Comparison of ENCODE assay signal across 17 cellular contexts in genomic region chr12:13318231-13319015, GRCh38.
A peak's percentile ranks its signal among the peaks of the same experiment; 100 is the strongest.
DNase-seq lines count a peak whose midpoint lies in the region; ATAC-seq and TF ChIP-seq lines count a peak whose summit lies in the region.
"Had no signal": no experiment of that assay in that cellular context is flagged by ENCODE, and none has a peak within 500 bp of the region (broad histone marks: within the 10 kb centered on the region; RNA-seq: fewer than 3 reads in every experiment).

No MANE protein-coding gene starts in this region.

- H4K5ac ChIP-seq in mesendoderm (ENCODE audit: low read length): no peak overlapping the region

- peak overlapping the region; percentile 55 for H3K27ac Mint-ChIP-seq in activated CD4-positive, alpha-beta T cell treated with anti-CD3 and anti-CD28 coated beads, Interleukin-2, amount 10 ng/mL, durations not matched to agents 7 days and 5 days
- H3K27ac Mint-ChIP-seq in activated CD4-positive, alpha-beta T cell treated with anti-CD3 and anti-CD28 coated beads for 36 hours: no peak overlapping the region
- H3K27ac Mint-ChIP-seq in endodermal cell: peak overlapping the region; percentile 71
- H3K27ac Mint-ChIP-seq: CD14-positive monocyte; CD4-positive, alpha-beta memory T cell had no signal

- peak overlapping the region; percentile 46 for H3K4ac ChIP-seq in mesendoderm (ENCODE audit: low read depth, low read length)

- H3K56ac ChIP-seq in mesendoderm (ENCODE audit: low read length): peak overlapping the region; percentile 25

- H3K27me3 ChIP-seq in endodermal cell (ENCODE audit: control insufficient read depth, insufficient read depth, low read length, poor library complexity, severe bottlenecking): no peaks in the 10 kb centered on the region
- no peaks in the 10 kb centered on the region for H3K27me3 ChIP-seq in mesendoderm (ENCODE audit: insufficient read depth, low read length, poor library complexity)
- H3K27me3 ChIP-seq in uterus: no peaks in the 10 kb centered on the region
- H3K27me3 ChIP-seq in lower lobe of right lung (ENCODE audit: low read depth): no peaks in the 10 kb centered on the region
- H3K27me3 ChIP-seq: BLaER1 had no signal

- no peaks in the 10 kb centered on the region for H3K79me2 ChIP-seq in mesendoderm (ENCODE audit: control insufficient read depth, insufficient read depth, low read length)

- H3K36me3 Mint-ChIP-seq in activated CD4-positive, alpha-beta T cell treated with anti-CD3 and anti-CD28 coated beads, Interleukin-2, amount 10 ng/mL, durations not matched to agents 7 days and 5 days (ENCODE audit: low read depth): no peaks in the 10 kb centered on the region
- no peaks in the 10 kb centered on the region for H3K36me3 Mint-ChIP-seq in activated CD4-positive, alpha-beta T cell treated with anti-CD3 and anti-CD28 coated beads for 36 hours (ENCODE audit: low read depth)
- peaks cover 3% of the 10 kb centered on the region for H3K36me3 Mint-ChIP-seq in endodermal cell (ENCODE audit: low read depth)
- H3K36me3 Mint-ChIP-seq: CD14-positive monocyte; CD4-positive, alpha-beta memory T cell had no signal

- H3K9me3 ChIP-seq in endodermal cell (ENCODE audit: control insufficient read depth, low read length): peaks cover 23% of the 10 kb centered on the region
- no peaks in the 10 kb centered on the region for H3K9me3 ChIP-seq in uterus
- no peaks in the 10 kb centered on the region for H3K9me3 ChIP-seq in lower lobe of right lung
- H3K9me3 ChIP-seq: HAP-1 had no signal

- no peak overlapping the region for H3K27ac ChIP-seq in endodermal cell (ENCODE audit: low read depth, low read length)
- H3K27ac ChIP-seq in mesendoderm (ENCODE audit: low read depth, low read length): peak overlapping the region; percentile 82
- no peak overlapping the region for H3K27ac ChIP-seq in uterus
- no peak overlapping the region for H3K27ac ChIP-seq in lower lobe of right lung
- H3K27ac ChIP-seq: BLaER1 had no signal

- CTCF ChIA-PET in activated CD4-positive, alpha-beta T cell treated with anti-CD3 and anti-CD28 coated beads, Interleukin-2, amount 10 ng/mL, durations not matched to agents 7 days and 5 days (lab: Charles Lee): interaction anchor here (0.6 to 0.9 kb wide), 2 partner anchors 14 to 61 kb away, joined by 3 read pairs; no protein-coding TSS in a partner anchor
- CTCF ChIA-PET in activated CD4-positive, alpha-beta T cell treated with anti-CD3 and anti-CD28 coated beads for 36 hours (lab: Charles Lee): interaction anchor here (0.9 kb wide), 1 partner anchor 21 kb away, joined by 3 read pairs; no protein-coding TSS in a partner anchor

- H3K4me1 ChIP-seq in endodermal cell (ENCODE audit: control insufficient read depth, insufficient read depth, low read length) (peaks cover 11% of the 10 kb centered on the region), mesendoderm (ENCODE audit: control insufficient read depth, low read depth, low read length) (peaks cover 21% of the 10 kb centered on the region), uterus (no peaks in the 10 kb centered on the region), lower lobe of right lung (no peaks in the 10 kb centered on the region)
- H3K4me1 ChIP-seq: BLaER1, HAP-1 had no signal

- no peak overlapping the region for H3K4me2 ChIP-seq in mesendoderm (ENCODE audit: low read length)
- H3K4me2 ChIP-seq: BLaER1 had no signal

- peak overlapping the region; percentile 13 for H3K18ac ChIP-seq in mesendoderm (ENCODE audit: low read length)

- H3K4me3 Mint-ChIP-seq in activated CD4-positive, alpha-beta T cell treated with anti-CD3 and anti-CD28 coated beads, Interleukin-2, amount 10 ng/mL, durations not matched to agents 7 days and 5 days: no peak overlapping the region
- H3K4me3 Mint-ChIP-seq in activated CD4-positive, alpha-beta T cell treated with anti-CD3 and anti-CD28 coated beads for 36 hours: no peak overlapping the region
- H3K4me3 Mint-ChIP-seq in endodermal cell: peak overlapping the region; percentile 1
- H3K4me3 Mint-ChIP-seq: CD14-positive monocyte had no signal

- H3K4me3 ChIP-seq in endodermal cell (ENCODE audit: low read length) (no peak overlapping the region), mesendoderm (ENCODE audit: low read length) (no peak overlapping the region), uterus (no peak overlapping the region), lower lobe of right lung (no peak overlapping the region)
- H3K4me3 ChIP-seq: BLaER1, HAP-1 had no signal

- POLR2A ChIA-PET in activated CD4-positive, alpha-beta T cell treated with anti-CD3 and anti-CD28 coated beads, Interleukin-2, amount 10 ng/mL, durations not matched to agents 7 days and 5 days (lab: Charles Lee): no interaction called here
- POLR2A ChIA-PET in activated CD4-positive, alpha-beta T cell treated with anti-CD3 and anti-CD28 coated beads for 36 hours (lab: Charles Lee): no interaction called here

- no peak for ATAC-seq in activated CD4-positive, alpha-beta T cell treated with anti-CD3 and anti-CD28 coated beads for 36 hours
- no peak for ATAC-seq in lower lobe of right lung
- ATAC-seq: HepG2 had no signal

- intact Hi-C loops in activated CD4-positive, alpha-beta T cell treated with anti-CD3 and anti-CD28 coated beads for 36 hours (cut with DNase I, micrococcal nuclease): no loop called here
- intact Hi-C loops in posterior cingulate gyrus (cut with DNase I): no loop called here
- intact Hi-C loops in uterus (cut with DNase I; ENCODE audit: low total_unique reads): no loop called here
- intact Hi-C loops in lower lobe of right lung (cut with DNase I): no loop called here

- H3K27me3 Mint-ChIP-seq in activated CD4-positive, alpha-beta T cell treated with anti-CD3 and anti-CD28 coated beads, Interleukin-2, amount 10 ng/mL, durations not matched to agents 7 days and 5 days: peaks cover 17% of the 10 kb centered on the region
- peaks cover 25% of the 10 kb centered on the region for H3K27me3 Mint-ChIP-seq in activated CD4-positive, alpha-beta T cell treated with anti-CD3 and anti-CD28 coated beads for 36 hours
- no peaks in the 10 kb centered on the region for H3K27me3 Mint-ChIP-seq in endodermal cell (ENCODE audit: insufficient read depth)

- no peak overlapping the region for H3K9ac ChIP-seq in endodermal cell (ENCODE audit: extremely low read depth, low read length, poor library complexity, severe bottlenecking)
- H3K9ac ChIP-seq in mesendoderm (ENCODE audit: low read length): no peak overlapping the region
- H3K9ac ChIP-seq: BLaER1 had no signal

- no peak for DNase-seq in activated CD4-positive, alpha-beta T cell treated with anti-CD3 and anti-CD28 coated beads, Interleukin-2, amount 10 ng/mL, durations not matched to agents 7 days and 5 days
- no peak for DNase-seq in activated CD4-positive, alpha-beta T cell treated with anti-CD3 and anti-CD28 coated beads for 36 hours
- DNase-seq in endodermal cell (no peak), mesendoderm (peak; percentile 78), posterior cingulate gyrus (no peak), uterus (no peak), lower lobe of right lung (no peak), hypothalamus (lab: John Stamatoyannopoulos, UW) (no peak)
- DNase-seq: 8988T; CD4-positive, alpha-beta memory T cell; DMS153; DMS79; GF-D8 had no signal

- H2BK5ac ChIP-seq in mesendoderm (ENCODE audit: low read length): peak overlapping the region; percentile 65

- no peak overlapping the region for H2BK15ac ChIP-seq in mesendoderm (replicated peaks; ENCODE audit: low read depth)

- H2AK5ac ChIP-seq in mesendoderm (ENCODE audit: low read length): peak overlapping the region; percentile 79

- no peaks in the 10 kb centered on the region for H3K79me1 ChIP-seq in mesendoderm (ENCODE audit: low read length)

- H2BK120ac ChIP-seq in mesendoderm (ENCODE audit: low read depth, low read length): no peak overlapping the region

- no peaks in the 10 kb centered on the region for H3K9me3 Mint-ChIP-seq in activated CD4-positive, alpha-beta T cell treated with anti-CD3 and anti-CD28 coated beads, Interleukin-2, amount 10 ng/mL, durations not matched to agents 7 days and 5 days
- H3K9me3 Mint-ChIP-seq in activated CD4-positive, alpha-beta T cell treated with anti-CD3 and anti-CD28 coated beads for 36 hours (ENCODE audit: low read depth): no peaks in the 10 kb centered on the region
- peaks cover 22% of the 10 kb centered on the region for H3K9me3 Mint-ChIP-seq in endodermal cell
- H3K9me3 Mint-ChIP-seq: CD4-positive, alpha-beta memory T cell had no signal

- no peak overlapping the region for H3K23ac ChIP-seq in mesendoderm (ENCODE audit: low read length)

- WGBS in endodermal cell (ENCODE audit: insufficient coverage in 1 of 2, insufficient read length in 1 of 2), 2 experiments: 68 to 100% methylated on average over 1 to 3 of the region's 3 CpGs
- no CpG with 5 or more reads among the region's 3 CpGs for whole genome bisulfite sequencing in mesendoderm (ENCODE audit: extremely low coverage, insufficient coverage, low lambda C conversion rate)

- no peak for TF ChIP-seq POLR2A in uterus (IDR thresholded peaks at IDR 0.05)

- no peaks in the 10 kb centered on the region for H3K4me1 Mint-ChIP-seq in activated CD4-positive, alpha-beta T cell treated with anti-CD3 and anti-CD28 coated beads, Interleukin-2, amount 10 ng/mL, durations not matched to agents 7 days and 5 days
- no peaks in the 10 kb centered on the region for H3K4me1 Mint-ChIP-seq in activated CD4-positive, alpha-beta T cell treated with anti-CD3 and anti-CD28 coated beads for 36 hours
- H3K4me1 Mint-ChIP-seq in endodermal cell: peaks cover 50% of the 10 kb centered on the region
- H3K4me1 Mint-ChIP-seq: CD14-positive monocyte; CD4-positive, alpha-beta memory T cell had no signal

- TF ChIP-seq CTCF in endodermal cell (conservative IDR thresholded peaks at IDR 0.05): no peak
- TF ChIP-seq CTCF in uterus (IDR thresholded peaks at IDR 0.05): no peak
- TF ChIP-seq CTCF in lower lobe of right lung (IDR thresholded peaks at IDR 0.05): no peak

- H4K8ac ChIP-seq in mesendoderm (ENCODE audit: low read depth, low read length): no peak overlapping the region

- H3K36me3 ChIP-seq in endodermal cell (ENCODE audit: control insufficient read depth, insufficient read depth, low read length): no peaks in the 10 kb centered on the region
- no peaks in the 10 kb centered on the region for H3K36me3 ChIP-seq in mesendoderm (ENCODE audit: control insufficient read depth, insufficient read depth, low read length)
- no peaks in the 10 kb centered on the region for H3K36me3 ChIP-seq in uterus
- no peaks in the 10 kb centered on the region for H3K36me3 ChIP-seq in lower lobe of right lung
- H3K36me3 ChIP-seq: BLaER1, HAP-1 had no signal
